22 cellular contexts compared by ENCODE assay signal in the genomic region with DNA sequence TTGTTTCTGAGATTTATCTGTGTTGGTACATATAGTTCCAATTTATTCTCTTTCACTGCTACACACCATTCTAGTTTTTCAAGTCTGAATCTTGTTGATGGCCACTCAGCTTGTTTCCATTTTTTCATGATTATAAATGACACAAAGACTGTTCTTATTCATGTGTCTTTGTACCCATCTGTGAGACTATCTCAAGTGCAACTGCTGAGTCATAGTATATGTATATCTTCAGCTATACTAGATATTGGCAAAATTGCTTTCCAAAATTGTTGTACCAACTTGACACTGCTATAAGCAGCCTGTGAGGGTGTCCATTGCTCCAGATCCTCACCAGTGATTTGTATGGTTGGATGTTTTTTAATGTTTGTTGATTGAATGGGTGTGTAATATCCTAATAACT. TPM values are rescaled to one million over a fixed set of nuclear protein-coding genes. Genes with fewer than 3 reads are reported as not detected.
DNase-seq lines count a peak whose midpoint lies in the region; ATAC-seq and TF ChIP-seq lines count a peak whose summit lies in the region.
"Had no signal": no experiment of that assay in that cellular context is flagged by ENCODE, and none has a peak within 500 bp of the region (broad histone marks: within the 10 kb centered on the region; RNA-seq: fewer than 3 reads in every experiment).

No MANE protein-coding gene starts in this region.

- H4K20me1 ChIP-seq in hepatocyte (ENCODE audit: insufficient read depth, poor library complexity, severe bottlenecking), result no peaks in the 10 kb centered on the region

- TF ChIP-seq CTCF in cardiac muscle cell (IDR thresholded peaks at IDR 0.05; ENCODE audit: low read depth, low read length) (no peak), right atrium auricular region (IDR thresholded peaks at IDR 0.05) (no peak), hepatocyte (IDR thresholded peaks at IDR 0.05; ENCODE audit: poor library complexity) (no peak)

- DNase-seq in cardiac muscle cell (ENCODE audit: low read depth in 1 of 2, low spot score in 1 of 2), result no peak
- no peak for DNase-seq in right atrium auricular region (ENCODE audit: low spot score)
- DNase-seq in ELR (ENCODE audit: low read depth), result peak; percentile 36
- no peak for DNase-seq in SK-N-MC (ENCODE audit: low read depth, low spot score)
- DNase-seq in hepatocyte (ENCODE audit: low spot score), result no peak
- no peak for DNase-seq in NCI-H1105 (lab: John Stamatoyannopoulos, UW)
- no peak for DNase-seq in stimulated activated naive CD8-positive, alpha-beta T cell treated with anti-CD3 and anti-CD28 coated beads, Interleukin-15, Interleukin-2, amounts not matched to agents 100 U/mL and 50 U/mL, for 24 hours
- DNase-seq: ACHN, GDM1, GM23248, H7, KBM-7, MG63, NCI-H1694, NCI-H2029 treated with DMSO at 0.1 percent for 48 hours, NCI-H226, NCI-H510A, NCI-H69 had no signal

- H3K4me1 ChIP-seq in cardiac muscle cell (ENCODE audit: low read depth) (peaks cover 24% of the 10 kb centered on the region), right atrium auricular region (peaks cover 0 to 10% of the 10 kb centered on the region in 2 donors), hepatocyte (ENCODE audit: insufficient read depth) (no peaks in the 10 kb centered on the region)

- H3K4me2 ChIP-seq in hepatocyte, result no peak overlapping the region

- H3K27ac ChIP-seq in cardiac muscle cell, result peak overlapping the region; percentile 76
- peak overlapping the region in 1 of 2 donors; percentile 80 for H3K27ac ChIP-seq in right atrium auricular region
- peak overlapping the region; percentile 64; the same call in 1 of the 2 replicates for H3K27ac ChIP-seq in SK-N-MC
- H3K27ac ChIP-seq in hepatocyte, result peak overlapping the region; percentile 57
- H3K27ac ChIP-seq: 22Rv1, GM23248 had no signal

- no peak overlapping the region for H3K9ac ChIP-seq in SK-N-MC (ENCODE audit: insufficient read length)
- H3K9ac ChIP-seq: GM23248 had no signal

- no peak for ATAC-seq in HG02678 (IDR thresholded peaks at IDR 0.05; ENCODE audit: unreplicated experiment)
- no peak for ATAC-seq in stimulated activated naive CD8-positive, alpha-beta T cell treated with anti-CD3 and anti-CD28 coated beads, Interleukin-15, Interleukin-2, amounts not matched to agents 100 U/mL and 50 U/mL, for 24 hours
- ATAC-seq: GM12878, SK-N-SH treated with all-trans-retinoic acid at 6 μM for 48 hours had no signal

- no peaks in the 10 kb centered on the region for H3K9me2 ChIP-seq in hepatocyte (replicated peaks; ENCODE audit: insufficient read depth)

- H3K79me2 ChIP-seq in hepatocyte, result no peaks in the 10 kb centered on the region

- H2AFZ ChIP-seq in hepatocyte, result no peak overlapping the region
- H2AFZ ChIP-seq: GM23248 had no signal

- H3K36me3 ChIP-seq in cardiac muscle cell (no peaks in the 10 kb centered on the region), right atrium auricular region (no peaks in the 10 kb centered on the region), SK-N-MC (ENCODE audit: insufficient read depth, low read length) (no peaks in the 10 kb centered on the region), hepatocyte (replicated peaks; ENCODE audit: insufficient read depth, low read depth) (no peaks in the 10 kb centered on the region)
- H3K36me3 ChIP-seq: MG63 had no signal

- H3K27me3 ChIP-seq in cardiac muscle cell (no peaks in the 10 kb centered on the region), right atrium auricular region (no peaks in the 10 kb centered on the region), hepatocyte (no peaks in the 10 kb centered on the region)
- H3K27me3 ChIP-seq: MG63 had no signal

- H3K4me3 ChIP-seq in cardiac muscle cell (no peak overlapping the region), right atrium auricular region (no peak overlapping the region), SK-N-MC (no peak overlapping the region), hepatocyte (no peak overlapping the region)
- H3K4me3 ChIP-seq: GM12878, GM23248, MG63 had no signal

- no peaks in the 10 kb centered on the region for H3K9me3 ChIP-seq in cardiac muscle cell (ENCODE audit: low read depth)
- no peaks in the 10 kb centered on the region for H3K9me3 ChIP-seq in right atrium auricular region
- no peaks in the 10 kb centered on the region for H3K9me3 ChIP-seq in SK-N-MC (ENCODE audit: low read depth, low read length)
- no peaks in the 10 kb centered on the region for H3K9me3 ChIP-seq in hepatocyte (ENCODE audit: low read depth)
- H3K9me3 ChIP-seq: MG63 had no signal

RNA-seq across cellular contexts. Expression of a gene that starts 37.2 kb away (rescaled TPM):
- total RNA-seq in cardiac muscle cell (164 and 186 TPM in 2 replicates), right atrium auricular region (100 to 1,000 TPM; 152 to 203 TPM), hepatocyte (243 and 284 TPM in 2 replicates)
- polyA plus RNA-seq in cardiac muscle cell (205 and 223 TPM in 2 replicates), hepatocyte (437 and 455 TPM in 2 replicates)
